In genomic region chr4:35836591-35836990, GRCh38 we compare ENCODE assay signal across 33 cellular contexts.
"Had no signal": no experiment of that assay in that cellular context is flagged by ENCODE, and none has a peak within 500 bp of the region (broad histone marks: within the 10 kb centered on the region; RNA-seq: fewer than 3 reads in every experiment).

No MANE protein-coding gene starts in this region.

- H3K27me3 ChIP-seq: ascending aorta, cardiac muscle cell had no signal

- H3K9me3 ChIP-seq: ascending aorta had no signal

- DNase-seq: activated B cell treated with CpG ODN at 0.5 μM for 24 hours; activated CD4-positive, alpha-beta memory T cell treated with anti-CD3 and anti-CD28 coated beads, Interleukin-2, amount 10 ng/mL, durations not matched to agents 7 days and 5 days; activated CD4-positive, alpha-beta T cell treated with anti-CD3 and anti-CD28 coated beads for 48 hours; activated CD4-positive, alpha-beta T cell treated with anti-CD3 and anti-CD28 coated beads, Interleukin-2, amount 10 ng/mL, durations not matched to agents 7 days and 5 days; activated CD4-positive, alpha-beta T cell treated with anti-CD3 and anti-CD28 coated beads, Interleukin-2, amount 50 U/mL, for 48 hours; activated CD4-positive, CD25-positive, alpha-beta regulatory T cell treated with anti-CD3 and anti-CD28 coated beads, Interleukin-2, amount 50 U/mL, for 72 hours; activated CD8-positive, alpha-beta memory T cell treated with anti-CD3 and anti-CD28 coated beads for 24 hours; activated CD8-positive, alpha-beta memory T cell treated with anti-CD3 and anti-CD28 coated beads, Interleukin-2, amount 10 ng/mL, durations not matched to agents 7 days and 5 days; activated CD8-positive, alpha-beta memory T cell treated with anti-CD3 and anti-CD28 coated beads, Interleukin-2, amount 50 U/mL, for 48 hours; activated CD8-positive, alpha-beta T cell treated with anti-CD3 and anti-CD28 coated beads, Interleukin-2, amount 10 ng/mL, durations not matched to agents 7 days and 5 days; activated effector memory CD4-positive, alpha-beta T cell treated with Interleukin-2 at 50 U/mL for 16 hours; activated gamma-delta T cell; activated naive CD4-positive, alpha-beta T cell treated with anti-CD3 and anti-CD28 coated beads, Interleukin-2, amount 10 ng/mL, durations not matched to agents 7 days and 5 days; activated naive CD4-positive, alpha-beta T cell treated with Interleukin-2 at 50 U/mL for 16 hours; activated naive CD8-positive, alpha-beta T cell treated with anti-CD3 and anti-CD28 coated beads, Interleukin-2, amount 10 ng/mL, durations not matched to agents 7 days and 5 days; activated naive CD8-positive, alpha-beta T cell treated with anti-CD3 and anti-CD28 coated beads, Interleukin-2, amount 50 U/mL, for 24 hours; activated T-cell treated with anti-CD3 and anti-CD28 coated beads, Interleukin-2, amount 50 U/mL, for 24 hours; activated T-cell treated with anti-CD3 and anti-CD28 coated beads, Interleukin-2, amount 50 U/mL, for 48 hours; amygdala; anterior cingulate cortex; caudate nucleus; cerebellar nuclear complex; T-cell; T-helper 17 cell had no signal

- H3K27me3 Mint-ChIP-seq: activated B cell treated with CpG ODN at 0.5 μM for 24 hours; activated CD4-positive, alpha-beta memory T cell treated with anti-CD3 and anti-CD28 coated beads, Interleukin-2, amount 10 ng/mL, durations not matched to agents 7 days and 5 days; activated CD4-positive, alpha-beta T cell treated with anti-CD3 and anti-CD28 coated beads, Interleukin-2, amount 10 ng/mL, durations not matched to agents 7 days and 5 days; activated naive CD4-positive, alpha-beta T cell treated with anti-CD3 and anti-CD28 coated beads, Interleukin-2, amount 10 ng/mL, durations not matched to agents 7 days and 5 days; activated naive CD8-positive, alpha-beta T cell treated with anti-CD3 and anti-CD28 coated beads, Interleukin-2, amount 10 ng/mL, durations not matched to agents 7 days and 5 days; activated naive CD8-positive, alpha-beta T cell treated with anti-CD3 and anti-CD28 coated beads, Interleukin-2, amount 50 U/mL, for 24 hours; brain; T-cell; T-helper 17 cell had no signal

- H3K27ac Mint-ChIP-seq: activated B cell treated with CpG ODN at 0.5 μM for 24 hours; activated CD4-positive, alpha-beta memory T cell treated with anti-CD3 and anti-CD28 coated beads, Interleukin-2, amount 10 ng/mL, durations not matched to agents 7 days and 5 days; activated CD4-positive, alpha-beta T cell treated with anti-CD3 and anti-CD28 coated beads, Interleukin-2, amount 10 ng/mL, durations not matched to agents 7 days and 5 days; activated CD8-positive, alpha-beta memory T cell treated with anti-CD3 and anti-CD28 coated beads, Interleukin-2, amount 10 ng/mL, durations not matched to agents 7 days and 5 days; activated CD8-positive, alpha-beta T cell treated with anti-CD3 and anti-CD28 coated beads, Interleukin-2, amount 10 ng/mL, durations not matched to agents 7 days and 5 days; activated naive CD4-positive, alpha-beta T cell treated with anti-CD3 and anti-CD28 coated beads, Interleukin-2, amount 10 ng/mL, durations not matched to agents 7 days and 5 days; activated naive CD4-positive, alpha-beta T cell treated with anti-CD3 and anti-CD28 coated beads, Interleukin-2, amount 50 U/mL, for 24 hours; activated naive CD8-positive, alpha-beta T cell; activated naive CD8-positive, alpha-beta T cell treated with anti-CD3 and anti-CD28 coated beads, Interleukin-2, amount 10 ng/mL, durations not matched to agents 7 days and 5 days; activated naive CD8-positive, alpha-beta T cell treated with anti-CD3 and anti-CD28 coated beads, Interleukin-2, amount 50 U/mL, for 24 hours; activated T-cell treated with anti-CD3 and anti-CD28 coated beads, Interleukin-2, amount 50 U/mL, for 24 hours; activated T-helper 2 cell treated with anti-CD3 and anti-CD28 coated beads, Interferon-gamma antibody, Interleukin-2, Interleukin-4, amounts not matched to agents 10 μg/mL and 5 μg/mL and 100 μg/mL, durations not matched to agents 14 hours and 24 hours and 36 hours; brain; T-cell; T-helper 17 cell had no signal

- H3K4me1 Mint-ChIP-seq: activated B cell treated with CpG ODN at 0.5 μM for 24 hours; activated CD4-positive, alpha-beta memory T cell treated with anti-CD3 and anti-CD28 coated beads, Interleukin-2, amount 10 ng/mL, durations not matched to agents 7 days and 5 days; activated CD4-positive, alpha-beta T cell treated with anti-CD3 and anti-CD28 coated beads, Interleukin-2, amount 10 ng/mL, durations not matched to agents 7 days and 5 days; activated CD8-positive, alpha-beta memory T cell treated with anti-CD3 and anti-CD28 coated beads, Interleukin-2, amount 10 ng/mL, durations not matched to agents 7 days and 5 days; activated naive CD4-positive, alpha-beta T cell treated with anti-CD3 and anti-CD28 coated beads, Interleukin-2, amount 10 ng/mL, durations not matched to agents 7 days and 5 days; activated naive CD4-positive, alpha-beta T cell treated with anti-CD3 and anti-CD28 coated beads, Interleukin-2, amount 50 U/mL, for 24 hours; activated naive CD8-positive, alpha-beta T cell treated with anti-CD3 and anti-CD28 coated beads, Interleukin-2, amount 10 ng/mL, durations not matched to agents 7 days and 5 days; activated naive CD8-positive, alpha-beta T cell treated with anti-CD3 and anti-CD28 coated beads, Interleukin-2, amount 50 U/mL, for 24 hours; brain; central memory CD8-positive, alpha-beta T cell; T-cell; T-helper 17 cell had no signal

- ATAC-seq: activated CD8-positive, alpha-beta memory T cell treated with anti-CD3 and anti-CD28 coated beads, Interleukin-2, amount 10 ng/mL, durations not matched to agents 7 days and 5 days; activated CD8-positive, alpha-beta T cell treated with anti-CD3 and anti-CD28 coated beads, Interleukin-2, amount 10 ng/mL, durations not matched to agents 7 days and 5 days; activated naive CD8-positive, alpha-beta T cell treated with anti-CD3 and anti-CD28 coated beads, Interleukin-2, amount 50 U/mL, for 24 hours; T-cell; T-helper 17 cell had no signal

- H3K36me3 ChIP-seq: ascending aorta, cardiac muscle cell had no signal

- H3K4me3 ChIP-seq: ascending aorta, cardiac muscle cell had no signal

- FAIRE-seq: TTC549 had no signal

- H3K27ac ChIP-seq: ascending aorta, cardiac muscle cell, VCaP had no signal

- H3K9me3 Mint-ChIP-seq: activated B cell treated with CpG ODN at 0.5 μM for 24 hours; activated CD4-positive, alpha-beta memory T cell treated with anti-CD3 and anti-CD28 coated beads, Interleukin-2, amount 10 ng/mL, durations not matched to agents 7 days and 5 days; activated CD4-positive, alpha-beta T cell treated with anti-CD3 and anti-CD28 coated beads, Interleukin-2, amount 10 ng/mL, durations not matched to agents 7 days and 5 days; activated naive CD4-positive, alpha-beta T cell treated with anti-CD3 and anti-CD28 coated beads, Interleukin-2, amount 50 U/mL, for 24 hours; activated naive CD8-positive, alpha-beta T cell treated with anti-CD3 and anti-CD28 coated beads, Interleukin-2, amount 10 ng/mL, durations not matched to agents 7 days and 5 days; activated naive CD8-positive, alpha-beta T cell treated with anti-CD3 and anti-CD28 coated beads, Interleukin-2, amount 50 U/mL, for 24 hours; activated T-helper 2 cell treated with anti-CD3 and anti-CD28 coated beads, Interferon-gamma antibody, Interleukin-2, Interleukin-4, amounts not matched to agents 10 μg/mL and 5 μg/mL and 100 μg/mL, durations not matched to agents 14 hours and 24 hours and 36 hours; T-cell had no signal

- H3K36me3 Mint-ChIP-seq: activated CD8-positive, alpha-beta memory T cell treated with anti-CD3 and anti-CD28 coated beads, Interleukin-2, amount 10 ng/mL, durations not matched to agents 7 days and 5 days; activated naive CD4-positive, alpha-beta T cell treated with anti-CD3 and anti-CD28 coated beads, Interleukin-2, amount 10 ng/mL, durations not matched to agents 7 days and 5 days; activated naive CD4-positive, alpha-beta T cell treated with anti-CD3 and anti-CD28 coated beads, Interleukin-2, amount 50 U/mL, for 24 hours; activated naive CD8-positive, alpha-beta T cell; activated naive CD8-positive, alpha-beta T cell treated with anti-CD3 and anti-CD28 coated beads, Interleukin-2, amount 10 ng/mL, durations not matched to agents 7 days and 5 days; brain; T-cell had no signal

- H3K4me3 Mint-ChIP-seq: activated B cell treated with CpG ODN at 0.5 μM for 24 hours; activated CD4-positive, alpha-beta memory T cell treated with anti-CD3 and anti-CD28 coated beads, Interleukin-2, amount 10 ng/mL, durations not matched to agents 7 days and 5 days; activated CD4-positive, alpha-beta T cell treated with anti-CD3 and anti-CD28 coated beads, Interleukin-2, amount 10 ng/mL, durations not matched to agents 7 days and 5 days; activated CD8-positive, alpha-beta memory T cell treated with anti-CD3 and anti-CD28 coated beads, Interleukin-2, amount 10 ng/mL, durations not matched to agents 7 days and 5 days; activated CD8-positive, alpha-beta T cell treated with anti-CD3 and anti-CD28 coated beads, Interleukin-2, amount 10 ng/mL, durations not matched to agents 7 days and 5 days; activated naive CD4-positive, alpha-beta T cell treated with anti-CD3 and anti-CD28 coated beads, Interleukin-2, amount 10 ng/mL, durations not matched to agents 7 days and 5 days; activated naive CD4-positive, alpha-beta T cell treated with anti-CD3 and anti-CD28 coated beads, Interleukin-2, amount 50 U/mL, for 24 hours; activated naive CD8-positive, alpha-beta T cell; activated naive CD8-positive, alpha-beta T cell treated with anti-CD3 and anti-CD28 coated beads, Interleukin-2, amount 10 ng/mL, durations not matched to agents 7 days and 5 days; activated naive CD8-positive, alpha-beta T cell treated with anti-CD3 and anti-CD28 coated beads, Interleukin-2, amount 50 U/mL, for 24 hours; activated T-cell treated with anti-CD3 and anti-CD28 coated beads, Interleukin-2, amount 50 U/mL, for 24 hours; brain; central memory CD8-positive, alpha-beta T cell; T-cell; T-helper 17 cell had no signal

- H3K4me1 ChIP-seq: ascending aorta had no signal
